1 cellular context compared by ENCODE assay signal in genomic region chr3:46395210-46395661, GRCh38.
TF ChIP-seq lines count a peak whose summit lies in the region.

No MANE protein-coding gene starts in this region.

TF ChIP-seq in GM23338, 12 proteins besides CTCF, POLR2A, EP300 and RAD21:
- TF ChIP-seq EZH2phosphoT487 (IDR thresholded peaks at IDR 0.05; ENCODE audit: unreplicated experiment) (no peak), NANOG (IDR thresholded peaks at IDR 0.05; ENCODE audit: borderline replicate concordance) (no peak), JUNB (IDR thresholded peaks at IDR 0.05; ENCODE audit: unreplicated experiment) (no peak), POLR2AphosphoS5 (IDR thresholded peaks at IDR 0.05; ENCODE audit: low read depth) (no peak), ZNF331 (CRISPR knock-in tag; IDR thresholded peaks at IDR 0.05; ENCODE audit: low read depth) (no peak), STAT1 (IDR thresholded peaks at IDR 0.05; ENCODE audit: unreplicated experiment) (no peak), ETS1 (IDR thresholded peaks at IDR 0.05) (no peak), REST (IDR thresholded peaks at IDR 0.05; ENCODE audit: unreplicated experiment) (no peak), ZNF462 (CRISPR knock-in tag; IDR thresholded peaks at IDR 0.05) (no peak), CREB1 (CRISPR knock-in tag; IDR thresholded peaks at IDR 0.05; ENCODE audit: low read depth) (no peak), ZNF114 (CRISPR knock-in tag; IDR thresholded peaks at IDR 0.05) (no peak), EZH2 (IDR thresholded peaks at IDR 0.05; ENCODE audit: low read depth, unreplicated experiment) (no peak)
